Comparison of ENCODE assay signal across 16 cellular contexts in the genomic region with DNA sequence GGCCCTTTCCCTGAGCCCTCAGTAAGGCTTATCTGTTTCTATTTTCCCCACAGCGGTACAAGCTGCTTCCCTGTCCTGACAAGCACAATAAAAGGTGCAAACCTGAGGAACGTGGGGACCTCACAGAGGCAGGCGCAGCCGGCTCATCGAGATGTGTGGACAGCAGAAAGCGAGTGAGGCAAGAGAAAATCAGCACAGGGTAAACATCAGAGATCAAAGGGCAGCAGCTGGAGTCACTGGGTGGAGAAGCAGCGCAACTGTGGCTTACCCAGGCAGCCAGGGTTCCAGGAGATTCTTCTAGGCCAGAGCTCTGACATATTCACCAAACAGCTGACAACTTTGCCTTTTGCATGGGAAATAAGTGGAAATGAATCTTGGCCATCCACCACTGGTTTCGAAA.
DNase-seq lines count a peak whose midpoint lies in the region; ATAC-seq, FAIRE-seq and TF ChIP-seq lines count a peak whose summit lies in the region.
"Had no signal": no experiment of that assay in that cellular context is flagged by ENCODE, and none has a peak within 500 bp of the region (broad histone marks: within the 10 kb centered on the region; RNA-seq: fewer than 3 reads in every experiment).

No MANE protein-coding gene starts in this region.

- TF ChIP-seq EP300 in HepG2 (IDR thresholded peaks at IDR 0.05; ENCODE audit: low read depth in 2 of 2, low read length in 2 of 2) (peak in 1 of 2 experiments; percentile 72; a peak in 1 of 4 replicates), HepG2 (CRISPR knock-in tag; IDR thresholded peaks at IDR 0.05; ENCODE audit: borderline replicate concordance) (peak; percentile 53), transverse colon (IDR thresholded peaks at IDR 0.05; ENCODE audit: low read depth) (no peak)

- H3K4me3 ChIP-seq in HepG2 (replicated peaks in 1 of 3; ENCODE audit: insufficient read depth in 1 of 3, low read depth in 2 of 3, low read length in 3 of 3) (no peak overlapping the region; a peak in 1 of 6 replicates), transverse colon (no peak overlapping the region), adrenal gland (no peak overlapping the region), tibial artery (no peak overlapping the region)
- H3K4me3 ChIP-seq: PC-9 had no signal

- no peak for TF ChIP-seq CTCF in WTC11 (IDR thresholded peaks at IDR 0.05)
- no peak for TF ChIP-seq CTCF in HepG2 (CRISPR knock-in tag; IDR thresholded peaks at IDR 0.05)
- TF ChIP-seq CTCF in transverse colon (IDR thresholded peaks at IDR 0.05) = no peak
- no peak for TF ChIP-seq CTCF in adrenal gland (IDR thresholded peaks at IDR 0.05)
- no peak for TF ChIP-seq CTCF in tibial artery (IDR thresholded peaks at IDR 0.05)

- in situ Hi-C loops in HepG2 (cut with HindIII; ENCODE audit: extremely low pct_ligation_motif_present, low pct_unique_long_range_greater_than_20kb) (no loop called here), transverse colon (cut with MboI; ENCODE audit: low pct_ligation_motif_present in 1 of 4, low pct_unique_long_range_greater_than_20kb in 1 of 4, low sequenced_read_pairs in 3 of 4) (no loop called here)

- H3K9me3 Mint-ChIP-seq in WTC11 = peaks cover 10% of the 10 kb centered on the region; the same call in 1 of the 2 replicates

- H3K4me2 ChIP-seq in HepG2 (ENCODE audit: low read depth, low read length) = peak overlapping the region; percentile 48
- H3K4me2 ChIP-seq: PC-9 had no signal

- ATAC-seq in WTC11 = no peak
- ATAC-seq in HepG2 = peak; percentile 100

- CTCF ChIA-PET in WTC11 (lab: Charles Lee) = interaction anchor here (1.2 kb wide), 1 partner anchor 115 kb away, joined by 4 read pairs; no protein-coding TSS in a partner anchor
- CTCF ChIA-PET in HepG2 (lab: Yijun Ruan, JAX; ENCODE audit: low intra/inter-chr PET ratio, low total read pairs) = no interaction called here

- no peak overlapping the region for H2AFZ ChIP-seq in HepG2 (ENCODE audit: low read length)
- H2AFZ ChIP-seq: PC-9 had no signal

- intact Hi-C loops in HepG2 (cut with micrococcal nuclease; ENCODE audit: unreplicated experiment) = loop anchor here (1.0 to 5.0 kb wide), 2 partner anchors 20 to 534 kb away; a partner anchor contains a TSS
- intact Hi-C loops in transverse colon (cut with DNase I; ENCODE audit: low total_unique reads) = no loop called here
- intact Hi-C loops in adrenal gland (cut with DNase I) = no loop called here
- intact Hi-C loops in tibial artery (cut with DNase I; ENCODE audit: low total_unique reads) = no loop called here

- no peaks in the 10 kb centered on the region for H3K36me3 Mint-ChIP-seq in WTC11
- H3K36me3 Mint-ChIP-seq: CD8-positive, alpha-beta memory T cell; IgD-negative memory B cell had no signal

- 0% methylated on average over 8 of the region's 8 CpGs for whole genome bisulfite sequencing in HepG2 (ENCODE audit: low lambda C conversion rate)
- 16 to 21% methylated on average over 7 to 8 of the region's 8 CpGs for WGBS in transverse colon (ENCODE audit: low coverage in 1 of 2), 2 donors
- 66 to 72% (median 68%) methylated on average over 8 of the region's 8 CpGs for WGBS in adrenal gland, 4 donors

- FAIRE-seq in HepG2 (lab: Jason Lieb, UNC) = peak; percentile 81

- no peaks in the 10 kb centered on the region for H3K36me3 ChIP-seq in HepG2 (replicated peaks in 1 of 2; ENCODE audit: control insufficient read depth in 1 of 2, insufficient read depth in 2 of 2, low read length in 2 of 2)
- no peaks in the 10 kb centered on the region for H3K36me3 ChIP-seq in transverse colon
- H3K36me3 ChIP-seq in adrenal gland (replicated peaks in 1 of 2) = no peaks in the 10 kb centered on the region
- H3K36me3 ChIP-seq in tibial artery = no peaks in the 10 kb centered on the region

- H3K27ac Mint-ChIP-seq in WTC11 = no peak overlapping the region

- no peaks in the 10 kb centered on the region for H3K79me2 ChIP-seq in HepG2 (ENCODE audit: insufficient read depth, low read length)

- no TSS peak for BruUV-seq in HepG2 (replicated peaks; lab: Mats Ljungman, UMichigan)

- POLR2A ChIA-PET in WTC11 (lab: Charles Lee) (no interaction called here), HepG2 (lab: Yijun Ruan, JAX) (interaction anchor here (1.2 kb wide), 1 partner anchor 20 kb away, joined by 12 read pairs; no protein-coding TSS in a partner anchor)

- no peaks in the 10 kb centered on the region for H3K27me3 Mint-ChIP-seq in WTC11 (ENCODE audit: low read depth)
- H3K27me3 Mint-ChIP-seq: IgD-negative memory B cell had no signal

- H3K27me3 ChIP-seq in HepG2 (ENCODE audit: control insufficient read depth in 1 of 2, insufficient read depth in 2 of 2, low read length in 2 of 2) = no peaks in the 10 kb centered on the region
- no peaks in the 10 kb centered on the region for H3K27me3 ChIP-seq in transverse colon
- no peaks in the 10 kb centered on the region for H3K27me3 ChIP-seq in adrenal gland
- no peaks in the 10 kb centered on the region for H3K27me3 ChIP-seq in tibial artery

- no peak overlapping the region for H3K9ac ChIP-seq in HepG2 (ENCODE audit: insufficient read depth, low read depth, low read length)

- DNase-seq in NCI-H748 (lab: John Stamatoyannopoulos, UW; ENCODE audit: unreplicated experiment) = peak; percentile 18
- DNase-seq in NCI-H748 treated with DMSO at 0.1 percent for 48 hours (lab: John Stamatoyannopoulos, UW) = no peak
- DNase-seq in WTC11 (ENCODE audit: low spot score) = no peak
- DNase-seq in HepG2 (ENCODE audit: low spot score) = peak; percentile 88
- peak; percentile 65 for DNase-seq in transverse colon
- no peak for DNase-seq in adrenal gland
- no peak for DNase-seq in effector CD8-positive, alpha-beta T cell (lab: John Stamatoyannopoulos, UW)
- no peak for DNase-seq in tibial artery
- DNase-seq: CD8-positive, alpha-beta memory T cell; EL; H7; NCI-H1436; NCI-H2081 treated with DMSO at 0.1 percent for 48 hours; PC-9 had no signal

- no peak for TF ChIP-seq POLR2A in HepG2 (IDR thresholded peaks at IDR 0.05; ENCODE audit: insufficient read depth in 1 of 2, low read depth in 2 of 2, low read length in 2 of 2)
- no peak for TF ChIP-seq POLR2A in transverse colon (IDR thresholded peaks at IDR 0.05)
- no peak for TF ChIP-seq POLR2A in adrenal gland (IDR thresholded peaks at IDR 0.05)

- H3K4me3 Mint-ChIP-seq in WTC11 = no peak overlapping the region
- H3K4me3 Mint-ChIP-seq: CD8-positive, alpha-beta memory T cell; IgD-negative memory B cell had no signal

- H3K27ac ChIP-seq in HepG2 (ENCODE audit: extremely low read length, insufficient read depth, low read length) = no peak overlapping the region
- peak overlapping the region in 2 of 4 donors; percentile 4 to 24 for H3K27ac ChIP-seq in transverse colon
- H3K27ac ChIP-seq in adrenal gland = no peak overlapping the region
- no peak overlapping the region for H3K27ac ChIP-seq in tibial artery
- H3K27ac ChIP-seq: 22Rv1, PC-9 had no signal

- H3K4me1 Mint-ChIP-seq in WTC11 = no peaks in the 10 kb centered on the region
- H3K4me1 Mint-ChIP-seq: CD8-positive, alpha-beta memory T cell had no signal

- TF ChIP-seq RAD21 in HepG2 (CRISPR knock-in tag; IDR thresholded peaks at IDR 0.05) = no peak

- H3K4me1 ChIP-seq in HepG2 (ENCODE audit: insufficient read depth, low read length) = peaks cover 35% of the 10 kb centered on the region
- peaks cover 4 to 10% (median 7%) of the 10 kb centered on the region in 4 donors for H3K4me1 ChIP-seq in transverse colon
- no peaks in the 10 kb centered on the region for H3K4me1 ChIP-seq in adrenal gland (replicated peaks in 1 of 2)
- peaks cover 0 to 13% (median 1%) of the 10 kb centered on the region in 4 donors for H3K4me1 ChIP-seq in tibial artery

- H3K9me3 ChIP-seq in HepG2 (ENCODE audit: low read length) (no peaks in the 10 kb centered on the region), transverse colon (no peaks in the 10 kb centered on the region), adrenal gland (replicated peaks in 1 of 3) (no peaks in the 10 kb centered on the region), tibial artery (no peaks in the 10 kb centered on the region)

- no peaks in the 10 kb centered on the region for H4K20me1 ChIP-seq in HepG2 (ENCODE audit: insufficient read depth, low read length)

TF ChIP-seq in WTC11, 78 proteins besides CTCF, POLR2A, EP300 and RAD21 (continues in another document):
- peak; percentile 78 for TF ChIP-seq GABPB1 (CRISPR knock-in tag; IDR thresholded peaks at IDR 0.05)
- TF ChIP-seq, protein P1, sequence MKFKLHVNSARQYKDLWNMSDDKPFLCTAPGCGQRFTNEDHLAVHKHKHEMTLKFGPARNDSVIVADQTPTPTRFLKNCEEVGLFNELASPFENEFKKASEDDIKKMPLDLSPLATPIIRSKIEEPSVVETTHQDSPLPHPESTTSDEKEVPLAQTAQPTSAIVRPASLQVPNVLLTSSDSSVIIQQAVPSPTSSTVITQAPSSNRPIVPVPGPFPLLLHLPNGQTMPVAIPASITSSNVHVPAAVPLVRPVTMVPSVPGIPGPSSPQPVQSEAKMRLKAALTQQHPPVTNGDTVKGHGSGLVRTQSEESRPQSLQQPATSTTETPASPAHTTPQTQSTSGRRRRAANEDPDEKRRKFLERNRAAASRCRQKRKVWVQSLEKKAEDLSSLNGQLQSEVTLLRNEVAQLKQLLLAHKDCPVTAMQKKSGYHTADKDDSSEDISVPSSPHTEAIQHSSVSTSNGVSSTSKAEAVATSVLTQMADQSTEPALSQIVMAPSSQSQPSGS (CRISPR knock-in tag; IDR thresholded peaks at IDR 0.05; ENCODE audit: borderline replicate concordance, low read depth) = no peak

TF ChIP-seq in HepG2, 621 proteins besides CTCF, POLR2A, EP300 and RAD21 (continues in another document):
- no peak for TF ChIP-seq HOXA7 (CRISPR knock-in tag; IDR thresholded peaks at IDR 0.05)
- TF ChIP-seq, protein P2, sequence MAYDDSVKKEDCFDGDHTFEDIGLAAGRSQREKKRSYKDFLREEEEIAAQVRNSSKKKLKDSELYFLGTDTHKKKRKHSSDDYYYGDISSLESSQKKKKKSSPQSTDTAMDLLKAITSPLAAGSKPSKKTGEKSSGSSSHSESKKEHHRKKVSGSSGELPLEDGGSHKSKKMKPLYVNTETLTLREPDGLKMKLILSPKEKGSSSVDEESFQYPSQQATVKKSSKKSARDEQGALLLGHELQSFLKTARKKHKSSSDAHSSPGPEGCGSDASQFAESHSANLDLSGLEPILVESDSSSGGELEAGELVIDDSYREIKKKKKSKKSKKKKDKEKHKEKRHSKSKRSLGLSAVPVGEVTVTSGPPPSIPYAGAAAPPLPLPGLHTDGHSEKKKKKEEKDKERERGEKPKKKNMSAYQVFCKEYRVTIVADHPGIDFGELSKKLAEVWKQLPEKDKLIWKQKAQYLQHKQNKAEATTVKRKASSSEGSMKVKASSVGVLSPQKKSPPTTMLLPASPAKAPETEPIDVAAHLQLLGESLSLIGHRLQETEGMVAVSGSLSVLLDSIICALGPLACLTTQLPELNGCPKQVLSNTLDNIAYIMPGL (CRISPR knock-in tag; IDR thresholded peaks at IDR 0.05; ENCODE audit: borderline replicate concordance in 1 of 2, low read depth in 1 of 2) = no peak
- TF ChIP-seq ZNF703 (CRISPR knock-in tag; IDR thresholded peaks at IDR 0.05; ENCODE audit: borderline replicate concordance) = no peak
- peak; percentile 51; the same call in 1 of the 2 replicates for TF ChIP-seq MYC (CRISPR knock-in tag; IDR thresholded peaks at IDR 0.05; ENCODE audit: borderline replicate concordance)
- TF ChIP-seq PCBP2 (optimal IDR thresholded peaks at IDR 0.05; ENCODE audit: low read depth, low read length, poor library complexity, severe bottlenecking) = no peak
- no peak for TF ChIP-seq ZKSCAN5 (CRISPR knock-in tag; IDR thresholded peaks at IDR 0.05)
- no peak for TF ChIP-seq SAFB2 (CRISPR knock-in tag; IDR thresholded peaks at IDR 0.05; ENCODE audit: borderline replicate concordance, low read depth)

Comparison
In these comparisons a context has a peak if more than half of its experiments do, and no peak if none do; other contexts are left out.
1. DNase-seq: peak in NCI-H748 (single experiment), HepG2 (single experiment) and transverse colon (single experiment); none in NCI-H748 treated with DMSO at 0.1 percent for 48 hours (single experiment), WTC11 (single experiment), adrenal gland (0 of 7), effector CD8-positive, alpha-beta T cell (single experiment) and tibial artery (0 of 2).